31 cellular contexts compared by ENCODE assay signal in the genomic region with DNA sequence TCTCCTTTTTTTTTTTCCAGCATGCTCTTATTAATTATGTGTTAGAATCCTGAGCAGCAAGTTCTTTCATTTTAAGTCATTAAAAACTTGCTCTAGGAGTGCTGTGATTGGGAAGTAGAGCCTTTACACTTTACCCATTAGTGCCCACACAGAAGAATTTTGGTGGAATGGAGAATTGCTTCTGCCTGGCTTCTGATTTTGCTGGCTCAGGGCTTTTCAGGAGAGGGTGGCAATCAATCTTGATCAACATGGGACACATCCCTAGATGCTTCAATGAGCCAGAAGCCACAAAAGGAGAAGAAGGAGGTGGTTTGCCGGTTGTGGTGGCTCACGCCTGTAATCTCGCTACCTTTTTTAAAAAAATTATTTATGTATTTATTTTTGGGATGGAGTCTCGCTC.
"Had no signal": no experiment of that assay in that cellular context is flagged by ENCODE, and none has a peak within 500 bp of the region (broad histone marks: within the 10 kb centered on the region; RNA-seq: fewer than 3 reads in every experiment).

No MANE protein-coding gene starts in this region.

- H3K27me3 ChIP-seq: body of pancreas had no signal

- DNase-seq: activated CD4-positive, alpha-beta memory T cell treated with anti-CD3 and anti-CD28 coated beads, Interleukin-2, amount 10 ng/mL, durations not matched to agents 7 days and 5 days; activated CD4-positive, alpha-beta T cell treated with anti-CD3 and anti-CD28 coated beads for 1 hour; activated CD4-positive, alpha-beta T cell treated with anti-CD3 and anti-CD28 coated beads for 4 hours; activated CD4-positive, alpha-beta T cell treated with anti-CD3 and anti-CD28 coated beads, Interleukin-2, amount 10 ng/mL, durations not matched to agents 7 days and 5 days; activated CD4-positive, alpha-beta T cell treated with anti-CD3 and anti-CD28 coated beads, Interleukin-2, amount 50 U/mL, for 4 hours; activated effector memory CD4-positive, alpha-beta T cell treated with anti-CD3 and anti-CD28 coated beads, Interleukin-2, amount 50 U/mL, for 16 hours; activated naive CD4-positive, alpha-beta T cell treated with anti-CD3 and anti-CD28 coated beads for 36 hours; activated naive CD8-positive, alpha-beta T cell treated with anti-CD3 and anti-CD28 coated beads for 36 hours; activated naive CD8-positive, alpha-beta T cell treated with anti-CD3 and anti-CD28 coated beads, Interleukin-2, amount 50 U/mL, for 24 hours; activated T-cell treated with anti-CD3 and anti-CD28 coated beads, Interleukin-2, amount 50 U/mL, for 1 hour; activated T-cell treated with anti-CD3 and anti-CD28 coated beads, Interleukin-2, amount 50 U/mL, for 48 hours; adrenal gland; amygdala; aorta; body of pancreas; caudate nucleus; effector CD8-positive, alpha-beta T cell; esophagus squamous epithelium; foreskin melanocyte; heart right ventricle; T-helper 17 cell had no signal

- H3K4me3 ChIP-seq: adrenal gland, body of pancreas, esophagus squamous epithelium, gastroesophageal sphincter, heart right ventricle, hepatocyte had no signal

- H3K4me3 Mint-ChIP-seq: activated CD4-positive, alpha-beta memory T cell treated with anti-CD3 and anti-CD28 coated beads, Interleukin-2, amount 10 ng/mL, durations not matched to agents 7 days and 5 days; activated CD4-positive, alpha-beta T cell treated with anti-CD3 and anti-CD28 coated beads, Interleukin-2, amount 10 ng/mL, durations not matched to agents 7 days and 5 days; activated naive CD4-positive, alpha-beta T cell treated with anti-CD3 and anti-CD28 coated beads for 36 hours; activated naive CD4-positive, alpha-beta T cell treated with anti-CD3 and anti-CD28 coated beads, Interleukin-2, amount 50 U/mL, for 24 hours; activated naive CD8-positive, alpha-beta T cell treated with anti-CD3 and anti-CD28 coated beads for 36 hours; activated naive CD8-positive, alpha-beta T cell treated with anti-CD3 and anti-CD28 coated beads, Interleukin-2, amount 50 U/mL, for 24 hours; activated T-helper 1 cell treated with anti-CD3 and anti-CD28 coated beads, Interleukin-12 subunit alpha, Interleukin-12 subunit beta, Interleukin-2, Interleukin-4 antibody, amounts not matched to agents 30 ng/mL and 10 ng/mL and 1 ng/mL, durations not matched to agents 14 hours and 24 hours and 36 hours; T-helper 17 cell; WTC11 had no signal

- H2AFZ ChIP-seq: hepatocyte had no signal

- H3K4me1 ChIP-seq: adrenal gland, body of pancreas, esophagus squamous epithelium, gastroesophageal sphincter, heart right ventricle had no signal

- H3K79me2 ChIP-seq: hepatocyte had no signal

- H3K36me3 ChIP-seq: adrenal gland, esophagus squamous epithelium, gastroesophageal sphincter, heart right ventricle had no signal

- ATAC-seq: activated naive CD8-positive, alpha-beta T cell treated with anti-CD3 and anti-CD28 coated beads, Interleukin-2, amount 50 U/mL, for 24 hours; body of pancreas; gastroesophageal sphincter; heart right ventricle; T-helper 17 cell had no signal

- H3K9me3 Mint-ChIP-seq: activated CD4-positive, alpha-beta memory T cell treated with anti-CD3 and anti-CD28 coated beads, Interleukin-2, amount 10 ng/mL, durations not matched to agents 7 days and 5 days; activated CD4-positive, alpha-beta T cell treated with anti-CD3 and anti-CD28 coated beads, Interleukin-2, amount 10 ng/mL, durations not matched to agents 7 days and 5 days; activated naive CD4-positive, alpha-beta T cell treated with anti-CD3 and anti-CD28 coated beads for 36 hours; activated naive CD4-positive, alpha-beta T cell treated with anti-CD3 and anti-CD28 coated beads, Interleukin-2, amount 50 U/mL, for 24 hours; activated naive CD8-positive, alpha-beta T cell treated with anti-CD3 and anti-CD28 coated beads for 36 hours; activated naive CD8-positive, alpha-beta T cell treated with anti-CD3 and anti-CD28 coated beads, Interleukin-2, amount 50 U/mL, for 24 hours; activated T-helper 1 cell treated with anti-CD3 and anti-CD28 coated beads, Interleukin-12 subunit alpha, Interleukin-12 subunit beta, Interleukin-2, Interleukin-4 antibody, amounts not matched to agents 30 ng/mL and 10 ng/mL and 1 ng/mL, durations not matched to agents 14 hours and 24 hours and 36 hours; activated T-helper 2 cell treated with anti-CD3 and anti-CD28 coated beads, Interferon-gamma antibody, Interleukin-2, Interleukin-4, amounts not matched to agents 10 μg/mL and 5 μg/mL and 100 μg/mL, durations not matched to agents 14 hours and 24 hours and 36 hours; WTC11 had no signal

- FAIRE-seq: colon, endometrium, endothelial cell of umbilical vein had no signal

- H3K36me3 Mint-ChIP-seq: activated naive CD4-positive, alpha-beta T cell treated with anti-CD3 and anti-CD28 coated beads, Interleukin-2, amount 50 U/mL, for 24 hours; activated naive CD8-positive, alpha-beta T cell treated with anti-CD3 and anti-CD28 coated beads for 36 hours; WTC11 had no signal

- H3K27ac Mint-ChIP-seq: activated CD4-positive, alpha-beta memory T cell treated with anti-CD3 and anti-CD28 coated beads, Interleukin-2, amount 10 ng/mL, durations not matched to agents 7 days and 5 days; activated CD4-positive, alpha-beta T cell treated with anti-CD3 and anti-CD28 coated beads, Interleukin-2, amount 10 ng/mL, durations not matched to agents 7 days and 5 days; activated naive CD4-positive, alpha-beta T cell treated with anti-CD3 and anti-CD28 coated beads for 36 hours; activated naive CD4-positive, alpha-beta T cell treated with anti-CD3 and anti-CD28 coated beads, Interleukin-2, amount 50 U/mL, for 24 hours; activated naive CD8-positive, alpha-beta T cell treated with anti-CD3 and anti-CD28 coated beads for 36 hours; activated naive CD8-positive, alpha-beta T cell treated with anti-CD3 and anti-CD28 coated beads, Interleukin-2, amount 50 U/mL, for 24 hours; activated T-helper 1 cell treated with anti-CD3 and anti-CD28 coated beads, Interleukin-12 subunit alpha, Interleukin-12 subunit beta, Interleukin-2, Interleukin-4 antibody, amounts not matched to agents 30 ng/mL and 10 ng/mL and 1 ng/mL, durations not matched to agents 14 hours and 24 hours and 36 hours; activated T-helper 2 cell treated with anti-CD3 and anti-CD28 coated beads, Interferon-gamma antibody, Interleukin-2, Interleukin-4, amounts not matched to agents 10 μg/mL and 5 μg/mL and 100 μg/mL, durations not matched to agents 14 hours and 24 hours and 36 hours had no signal

- H3K27ac ChIP-seq: adrenal gland, body of pancreas, epithelial cell of prostate, esophagus squamous epithelium, gastroesophageal sphincter, heart right ventricle, hepatocyte had no signal

- H3K4me2 ChIP-seq: hepatocyte had no signal

- H3K9me3 ChIP-seq: adrenal gland, body of pancreas, esophagus squamous epithelium, gastroesophageal sphincter, heart right ventricle had no signal
